In the genomic region with DNA sequence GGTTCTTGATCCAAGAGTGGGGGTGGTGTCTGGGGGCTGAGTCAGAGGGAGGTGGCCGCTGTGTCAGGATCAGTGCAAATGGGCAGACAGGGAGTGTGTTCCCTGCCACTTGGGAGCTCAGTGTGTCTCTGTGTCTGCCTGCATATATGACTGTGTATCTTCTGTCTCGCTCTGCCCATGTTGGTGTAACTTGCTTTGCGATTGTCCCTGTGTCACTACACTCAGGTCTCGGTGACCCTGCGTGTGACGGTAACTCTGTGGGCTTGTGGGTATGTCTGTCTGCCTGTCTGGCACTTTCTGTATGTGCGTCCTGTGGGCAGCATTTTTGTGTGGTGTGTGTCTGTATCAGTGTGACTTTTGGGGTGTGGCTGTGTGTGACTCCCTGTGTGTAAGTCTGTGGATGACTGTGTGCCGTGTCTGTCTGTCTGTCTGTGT, we compare ENCODE assay signal across 10 cellular contexts. TPM values are rescaled to one million over a fixed set of nuclear protein-coding genes. Genes with fewer than 3 reads are reported as not detected.
DNase-seq lines count a peak whose midpoint lies in the region; ATAC-seq and TF ChIP-seq lines count a peak whose summit lies in the region.
"Had no signal": no experiment of that assay in that cellular context is flagged by ENCODE, and none has a peak within 500 bp of the region (broad histone marks: within the 10 kb centered on the region; RNA-seq: fewer than 3 reads in every experiment).

No MANE protein-coding gene starts in this region.

- no peak overlapping the region for H3K27ac ChIP-seq in right lobe of liver

- DNase-seq in stimulated activated naive CD4-positive, alpha-beta T cell treated with Interleukin-2 at 50 U/mL for 16 hours (lab: John Stamatoyannopoulos, UW): peak; percentile 33
- DNase-seq in stimulated activated naive CD4-positive, alpha-beta T cell (lab: John Stamatoyannopoulos, UW): no peak
- peak; percentile 56 for DNase-seq in effector CD4-positive, alpha-beta T cell
- DNase-seq in activated effector memory CD4-positive, alpha-beta T cell treated with Interleukin-2 at 50 U/mL for 16 hours: no peak
- DNase-seq in right lobe of liver: no peak
- DNase-seq: kidney, NCI-H1694 treated with DMSO at 0.1 percent for 48 hours had no signal

- TF ChIP-seq CTCF in right lobe of liver (IDR thresholded peaks at IDR 0.05): no peak

- no peak for TF ChIP-seq POLR2A in right lobe of liver (IDR thresholded peaks at IDR 0.05)

- H3K4me1 ChIP-seq in right lobe of liver: peaks cover 0 to 6% (median 0%) of the 10 kb centered on the region in 4 donors
- H3K4me1 ChIP-seq: HAP-1 had no signal

- peaks cover under 1 to 9% of the 10 kb centered on the region in 2 donors for H3K27me3 ChIP-seq in right lobe of liver

- intact Hi-C loops in right lobe of liver (cut with DNase I): loop anchor here in 1 of 2 donors (10.0 kb wide), 1 partner anchor 62 kb away; the partner anchor contains the start of gene CD79A

- H3K9me3 ChIP-seq in right lobe of liver: no peaks in the 10 kb centered on the region
- H3K9me3 ChIP-seq: HAP-1 had no signal

- ATAC-seq in HG03196 (IDR thresholded peaks at IDR 0.05; ENCODE audit: unreplicated experiment) (no peak), right lobe of liver (no peak)

- no peak overlapping the region for H3K4me3 ChIP-seq in right lobe of liver
- H3K4me3 ChIP-seq: HAP-1 had no signal

- H3K36me3 ChIP-seq in right lobe of liver: no peaks in the 10 kb centered on the region
- H3K36me3 ChIP-seq: HAP-1 had no signal

- WGBS in right lobe of liver (ENCODE audit: insufficient coverage, low coverage, low lambda C conversion rate, missing lambda C conversion rate): 82% methylated on average over 6 of the region's 8 CpGs

RNA-seq across cellular contexts. Expression of gene ERFL, which starts 8.2 kb away (rescaled TPM):
- total RNA-seq in right lobe of liver: not detected
- total RNA-seq: pulmonary artery endothelial cell had no signal

RNA-seq across cellular contexts. Expression of gene RABAC1, which starts 22.7 kb away (rescaled TPM):
- total RNA-seq in right lobe of liver: 100 to 1,000 TPM in 2 of 6 experiments, 10 to 100 TPM in 4; 53.6 to 124 (median 75.8) TPM

RNA-seq across cellular contexts. Expression of gene ARHGEF1, which starts 53.4 kb away (rescaled TPM):
- total RNA-seq in right lobe of liver: 10 to 100 TPM; 25.3 to 39.7 (median 30.2) TPM

RNA-seq across cellular contexts. Expression of gene ATP1A3, which starts 57.6 kb away (rescaled TPM):
- under 1 TPM in 2 of 6 experiments, not detected in 4; 0.07 TPM for total RNA-seq in right lobe of liver
- total RNA-seq: kidney had no signal

RNA-seq across cellular contexts. Expression of gene CD79A, which starts 59.4 kb away (rescaled TPM):
- under 1 TPM in 4 of 6 experiments, not detected in 2; 0.18 to 0.71 (median 0.39) TPM for total RNA-seq in right lobe of liver
- total RNA-seq: pulmonary artery endothelial cell had no signal

Comparison
In these comparisons a context has a peak if more than half of its experiments do, and no peak if none do; other contexts are left out.
1. DNase-seq: peak in stimulated activated naive CD4-positive, alpha-beta T cell treated with Interleukin-2 at 50 U/mL for 16 hours (single experiment) and effector CD4-positive, alpha-beta T cell (single experiment); none in stimulated activated naive CD4-positive, alpha-beta T cell (0 of 6), activated effector memory CD4-positive, alpha-beta T cell treated with Interleukin-2 at 50 U/mL for 16 hours (single experiment) and right lobe of liver (0 of 3).